10 cellular contexts compared by ENCODE assay signal in genomic region chr3:124845406-124845805, GRCh38. TPM values are rescaled to one million over a fixed set of nuclear protein-coding genes. Genes with fewer than 3 reads are reported as not detected.
DNase-seq lines count a peak whose midpoint lies in the region; ATAC-seq and TF ChIP-seq lines count a peak whose summit lies in the region.
"Had no signal": no experiment of that assay in that cellular context is flagged by ENCODE, and none has a peak within 500 bp of the region (broad histone marks: within the 10 kb centered on the region; RNA-seq: fewer than 3 reads in every experiment).

No MANE protein-coding gene starts in this region.

- no peak for TF ChIP-seq CTCF in BJ (IDR thresholded peaks at IDR 0.05; ENCODE audit: insufficient read depth, low read depth, low read length)
- TF ChIP-seq CTCF in foreskin keratinocyte (conservative IDR thresholded peaks at IDR 0.05) = no peak

- ATAC-seq in SK-N-SH treated with all-trans-retinoic acid at 6 μM for 48 hours (peak; percentile 94), foreskin keratinocyte (peak; percentile 93)

- no peak overlapping the region for H3K9ac ChIP-seq in rectal smooth muscle tissue (ENCODE audit: low read length)

- CTCF ChIA-PET in BJ (lab: Yijun Ruan, JAX) = interaction anchor here (0.5 to 4.2 kb wide), 7 partner anchors 9 to 85 kb away, joined by 3 to 13 read pairs (median 5); no protein-coding TSS in a partner anchor

- H3K27me3 ChIP-seq in BJ (ENCODE audit: control insufficient read depth, insufficient read depth, low read length) (no peaks in the 10 kb centered on the region), foreskin keratinocyte (no peaks in the 10 kb centered on the region), rectal smooth muscle tissue (ENCODE audit: control insufficient read depth, insufficient read depth, low read length) (no peaks in the 10 kb centered on the region)

- H3K4me1 ChIP-seq in foreskin keratinocyte (peaks cover 7% of the 10 kb centered on the region), rectal smooth muscle tissue (ENCODE audit: control insufficient read depth, insufficient read depth, low read length) (peaks cover 12% of the 10 kb centered on the region)

- H3K4me3 ChIP-seq in BJ (ENCODE audit: low read depth, low read length) = no peak overlapping the region
- H3K4me3 ChIP-seq in rectal smooth muscle tissue (ENCODE audit: low read length) = no peak overlapping the region

- H3K36me3 ChIP-seq in BJ (ENCODE audit: control insufficient read depth, insufficient read depth, low read length) (peaks cover 6% of the 10 kb centered on the region), rectal smooth muscle tissue (ENCODE audit: control insufficient read depth, insufficient read depth, low read length) (peaks cover 6% of the 10 kb centered on the region)

- DNase-seq in BJ (ENCODE audit: low read depth) (peak; percentile 92), foreskin keratinocyte (peak; percentile 66 to 85), CD1c-positive myeloid dendritic cell (ENCODE audit: extremely low spot score) (no peak), activated gamma-delta T cell treated with Interleukin-2 at 50 U/mL for 16 hours (no peak), GF-D8 (lab: John Stamatoyannopoulos, UW) (no peak)
- no peak for DNase-seq in activated CD4-positive, alpha-beta T cell treated with anti-CD3 and anti-CD28 coated beads, Interleukin-2, amount 50 U/mL, for 1 hour
- DNase-seq: GOT3, NCI-H1694 treated with DMSO at 0.1 percent for 48 hours had no signal

- H3K27ac ChIP-seq in foreskin keratinocyte (no peak overlapping the region), rectal smooth muscle tissue (ENCODE audit: low read depth, low read length) (peak overlapping the region; percentile 77)

- POLR2A ChIA-PET in BJ (lab: Charles Lee) = interaction anchor here (1.0 kb wide), 1 partner anchor 54 kb away, joined by 6 read pairs; no protein-coding TSS in a partner anchor

TF ChIP-seq in SK-N-SH treated with all-trans-retinoic acid at 6 μM for 48 hours, 23 proteins besides CTCF, POLR2A, EP300 and RAD21:
- no peak for TF ChIP-seq CSRNP3 (CRISPR knock-in tag; IDR thresholded peaks at IDR 0.05)
- no peak for TF ChIP-seq CSDC2 (CRISPR knock-in tag; IDR thresholded peaks at IDR 0.05)
- TF ChIP-seq ZNF8 (CRISPR knock-in tag; IDR thresholded peaks at IDR 0.05) = no peak
- no peak for TF ChIP-seq OSR1 (CRISPR knock-in tag; IDR thresholded peaks at IDR 0.05)
- no peak for TF ChIP-seq ISL1 (CRISPR knock-in tag; IDR thresholded peaks at IDR 0.05)
- TF ChIP-seq CREB5 (CRISPR knock-in tag; IDR thresholded peaks at IDR 0.05; ENCODE audit: low read depth) = no peak
- no peak for TF ChIP-seq ZC3H10 (CRISPR knock-in tag; IDR thresholded peaks at IDR 0.05)
- TF ChIP-seq BACH2 (CRISPR knock-in tag; IDR thresholded peaks at IDR 0.05; ENCODE audit: borderline replicate concordance) = no peak
- TF ChIP-seq TCF4 (CRISPR knock-in tag; IDR thresholded peaks at IDR 0.05; ENCODE audit: borderline replicate concordance) = no peak
- no peak for TF ChIP-seq SNAI2 (CRISPR knock-in tag; IDR thresholded peaks at IDR 0.05)
- TF ChIP-seq ARNTL (CRISPR knock-in tag; IDR thresholded peaks at IDR 0.05; ENCODE audit: borderline replicate concordance, low read depth) = no peak
- no peak for TF ChIP-seq ZNF70 (CRISPR knock-in tag; IDR thresholded peaks at IDR 0.05)
- TF ChIP-seq GLIS3 (CRISPR knock-in tag; IDR thresholded peaks at IDR 0.05) = no peak
- no peak for TF ChIP-seq PATZ1 (CRISPR knock-in tag; IDR thresholded peaks at IDR 0.05; ENCODE audit: borderline replicate concordance)
- TF ChIP-seq TSHZ2 (CRISPR knock-in tag; IDR thresholded peaks at IDR 0.05) = no peak
- no peak for TF ChIP-seq ZFP3 (CRISPR knock-in tag; IDR thresholded peaks at IDR 0.05)

RNA-seq across cellular contexts. Expression of gene ITGB5, which starts 41.8 kb away (rescaled TPM):
- polyA plus RNA-seq in BJ (2011; rRNA removed) = 223 and 393 TPM in 2 replicates
- polyA minus RNA-seq in BJ (2011; rRNA and poly(A)+ RNA removed) = 228 and 302 TPM in 2 replicates
- total RNA-seq in foreskin keratinocyte = 82.0 and 91.9 TPM in 2 replicates
- polyA plus RNA-seq in foreskin keratinocyte = 70.5 and 97.0 TPM in 2 replicates

Comparison
In these comparisons a context has a peak if more than half of its experiments do, and no peak if none do; other contexts are left out.
1. DNase-seq: peak in BJ (single experiment) and foreskin keratinocyte (2 of 2); none in CD1c-positive myeloid dendritic cell (single experiment), activated gamma-delta T cell treated with Interleukin-2 at 50 U/mL for 16 hours (single experiment), GF-D8 (single experiment) and activated CD4-positive, alpha-beta T cell treated with anti-CD3 and anti-CD28 coated beads, Interleukin-2, amount 50 U/mL, for 1 hour (single experiment).